ENCODE assay signal across 20 cellular contexts in the genomic region with DNA sequence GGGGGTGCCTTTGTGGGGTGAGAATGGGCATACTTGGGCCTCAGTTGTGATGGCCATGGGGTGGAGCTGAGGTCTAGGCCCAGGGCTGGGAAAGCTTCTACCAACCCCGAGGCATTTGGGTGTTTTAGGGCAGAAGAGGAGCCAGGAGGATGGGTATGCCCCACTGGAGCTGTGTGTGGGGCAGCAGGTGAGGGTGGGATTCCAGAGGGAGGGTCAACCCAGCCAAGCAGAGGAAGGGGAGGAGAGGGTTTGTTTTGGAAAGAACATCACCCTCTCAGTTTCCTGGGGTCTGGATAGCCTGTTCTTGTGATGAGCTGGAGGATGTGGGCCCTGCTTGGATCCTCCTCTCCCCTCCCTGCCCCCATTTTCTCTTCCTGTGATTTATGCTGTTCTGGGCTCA. TPM values are rescaled to one million over a fixed set of nuclear protein-coding genes. Genes with fewer than 3 reads are reported as not detected.
DNase-seq lines count a peak whose midpoint lies in the region; ATAC-seq, FAIRE-seq and TF ChIP-seq lines count a peak whose summit lies in the region.
"Had no signal": no experiment of that assay in that cellular context is flagged by ENCODE, and none has a peak within 500 bp of the region (broad histone marks: within the 10 kb centered on the region; RNA-seq: fewer than 3 reads in every experiment).

No MANE protein-coding gene starts in this region.

- intact Hi-C loops in GM12878 (cut with micrococcal nuclease; ENCODE audit: unreplicated experiment) = loop anchor here (2.0 kb wide), 1 partner anchor 47 kb away; no protein-coding TSS in a partner anchor

- RAD21 ChIA-PET in GM12878 (lab: Charles Lee; ENCODE audit: unreplicated experiment) = no interaction called here

- peaks cover 79% of the 10 kb centered on the region for H3K4me1 Mint-ChIP-seq in activated naive CD4-positive, alpha-beta T cell treated with anti-CD3 and anti-CD28 coated beads, Interleukin-2, amount 10 ng/mL, durations not matched to agents 7 days and 5 days

- H3K27ac ChIP-seq in GM12878 (ENCODE audit: control insufficient read depth, insufficient read depth) = peak overlapping the region; percentile 18; the same call in 1 of the 2 replicates
- H3K27ac ChIP-seq: sigmoid colon had no signal

- WGBS in GM12878 (ENCODE audit: insufficient coverage, insufficient replicate concordance, low lambda C conversion rate, missing lambda C conversion rate) = 0% methylated on average over 1 of the region's 1 CpG

- SMC1A ChIA-PET in GM12878 (lab: Charles Lee; ENCODE audit: uncharacterized antibody, unreplicated experiment) = no interaction called here

- H3K9ac ChIP-seq in Loucy (ENCODE audit: low read depth, low read length, poor library complexity, severe bottlenecking) (peak overlapping the region; percentile 97), GM12878 (ENCODE audit: control insufficient read depth, insufficient read depth, low read length) (no peak overlapping the region)

- H3K9me3 ChIP-seq in Loucy (ENCODE audit: insufficient read depth, low read depth, low read length) = no peaks in the 10 kb centered on the region
- no peaks in the 10 kb centered on the region for H3K9me3 ChIP-seq in GM12878 (replicated peaks; ENCODE audit: control insufficient read depth, insufficient read depth, low read length)
- H3K9me3 ChIP-seq: sigmoid colon had no signal

- H3F3A ChIP-seq in Loucy (ENCODE audit: low read depth) = no peaks in the 10 kb centered on the region; the same call in 1 of the 2 replicates

- POLR2A ChIA-PET in GM12878 (lab: Charles Lee) = no interaction called here

- no peaks in the 10 kb centered on the region for H3K36me3 ChIP-seq in Loucy (ENCODE audit: insufficient read depth, low read length)
- H3K36me3 ChIP-seq in GM12878 (ENCODE audit: control insufficient read depth in 2 of 2, insufficient read depth in 2 of 2, low read length in 1 of 2) = no peaks in the 10 kb centered on the region
- H3K36me3 ChIP-seq: sigmoid colon had no signal

- DNase-seq in activated naive CD4-positive, alpha-beta T cell treated with anti-CD3 and anti-CD28 coated beads, Interleukin-2, amount 10 ng/mL, durations not matched to agents 7 days and 5 days = no peak
- DNase-seq in activated naive CD4-positive, alpha-beta T cell treated with Interleukin-2 at 50 U/mL for 16 hours = no peak
- DNase-seq in GM12878 (ENCODE audit: low read depth, low spot score) (no peak), NCI-H82 (lab: John Stamatoyannopoulos, UW) (no peak), NCI-H345 treated with DMSO at 0.1 percent for 48 hours (lab: John Stamatoyannopoulos, UW; ENCODE audit: unreplicated experiment) (no peak), T-helper 9 cell (no peak)
- DNase-seq: activated CD4-positive, CD25-positive, alpha-beta regulatory T cell treated with anti-CD3 and anti-CD28 coated beads, Interleukin-2, amount 50 U/mL, for 72 hours; DMS 273 treated with DMSO at 0.1 percent for 48 hours; foreskin melanocyte; NCI-H146; NCI-H526; sigmoid colon had no signal

- BruUV-seq in GM12878 (replicated peaks; lab: Mats Ljungman, UMichigan) = no TSS peak

- in situ Hi-C loops in GM12878 (cut with MboI) = no loop called here

- no peak for TF ChIP-seq POLR2A in GM12878 (IDR thresholded peaks at IDR 0.05; ENCODE audit: low read depth, low read length)

- TF ChIP-seq CTCF in Loucy (conservative IDR thresholded peaks at IDR 0.05; ENCODE audit: low read length) (no peak), GM12878 (IDR thresholded peaks at IDR 0.05 in 2 of 3, conservative IDR thresholded peaks at IDR 0.05 in 1 of 3; ENCODE audit: control insufficient read depth in 2 of 3, extremely low read depth in 1 of 3, insufficient read depth in 1 of 3, low read depth in 3 of 3, low read length in 3 of 3) (no peak)

- no peaks in the 10 kb centered on the region for H3K9me2 ChIP-seq in Loucy (replicated peaks; ENCODE audit: low read depth, low read length)

- H3K36me3 Mint-ChIP-seq in activated naive CD4-positive, alpha-beta T cell treated with anti-CD3 and anti-CD28 coated beads, Interleukin-2, amount 10 ng/mL, durations not matched to agents 7 days and 5 days = peaks cover 5% of the 10 kb centered on the region
- H3K36me3 Mint-ChIP-seq: activated naive CD4-positive, alpha-beta T cell treated with anti-CD3 and anti-CD28 coated beads, Interleukin-2, amount 50 U/mL, for 24 hours; IgD-negative memory B cell had no signal

- FAIRE-seq in GM12878 (lab: Jason Lieb, UNC) = no peak
- FAIRE-seq: G401.6, islet of Langerhans had no signal

- peak overlapping the region; percentile 95 for H3K4me2 ChIP-seq in Loucy (ENCODE audit: low read depth, low read length, poor library complexity, severe bottlenecking)
- H3K4me2 ChIP-seq in GM12878 (ENCODE audit: control insufficient read depth, insufficient read depth) = no peak overlapping the region

- no peak overlapping the region for H2AFZ ChIP-seq in Loucy (ENCODE audit: low read length)
- H2AFZ ChIP-seq in GM12878 (ENCODE audit: control insufficient read depth, low read depth, low read length) = no peak overlapping the region; the same call in 1 of the 2 replicates

- H3K9me3 Mint-ChIP-seq in activated naive CD4-positive, alpha-beta T cell treated with anti-CD3 and anti-CD28 coated beads, Interleukin-2, amount 10 ng/mL, durations not matched to agents 7 days and 5 days = no peaks in the 10 kb centered on the region
- H3K9me3 Mint-ChIP-seq: activated naive CD4-positive, alpha-beta T cell treated with anti-CD3 and anti-CD28 coated beads, Interleukin-2, amount 50 U/mL, for 24 hours; IgD-negative memory B cell had no signal

- H3K27ac Mint-ChIP-seq in activated naive CD4-positive, alpha-beta T cell treated with anti-CD3 and anti-CD28 coated beads, Interleukin-2, amount 10 ng/mL, durations not matched to agents 7 days and 5 days = peak overlapping the region; percentile 91
- H3K27ac Mint-ChIP-seq: activated naive CD4-positive, alpha-beta T cell treated with anti-CD3 and anti-CD28 coated beads, Interleukin-2, amount 50 U/mL, for 24 hours had no signal

- TF ChIP-seq RAD21 in GM12878 (IDR thresholded peaks at IDR 0.05; ENCODE audit: insufficient read depth, low read depth, low read length) = no peak

- TF ChIP-seq EP300 in GM12878 (IDR thresholded peaks at IDR 0.05; ENCODE audit: borderline replicate concordance in 1 of 2, control insufficient read depth in 1 of 2, low read depth in 2 of 2, low read length in 2 of 2) = no peak

- no peak for ATAC-seq in GM12878
- ATAC-seq: HCT116, SK-N-SH treated with all-trans-retinoic acid at 6 μM for 48 hours had no signal

- H3K79me2 ChIP-seq in Loucy (ENCODE audit: insufficient read depth, low read length) (peaks cover 40% of the 10 kb centered on the region), GM12878 (ENCODE audit: control insufficient read depth, insufficient read depth, low read length) (no peaks in the 10 kb centered on the region)

- H3K27me3 Mint-ChIP-seq in activated naive CD4-positive, alpha-beta T cell treated with anti-CD3 and anti-CD28 coated beads, Interleukin-2, amount 10 ng/mL, durations not matched to agents 7 days and 5 days = no peaks in the 10 kb centered on the region
- H3K27me3 Mint-ChIP-seq: activated naive CD4-positive, alpha-beta T cell treated with anti-CD3 and anti-CD28 coated beads, Interleukin-2, amount 50 U/mL, for 24 hours; IgD-negative memory B cell had no signal

- H3K4me3 Mint-ChIP-seq in activated naive CD4-positive, alpha-beta T cell treated with anti-CD3 and anti-CD28 coated beads, Interleukin-2, amount 10 ng/mL, durations not matched to agents 7 days and 5 days = peak overlapping the region; percentile 77
- H3K4me3 Mint-ChIP-seq: activated naive CD4-positive, alpha-beta T cell treated with anti-CD3 and anti-CD28 coated beads, Interleukin-2, amount 50 U/mL, for 24 hours; IgD-negative memory B cell had no signal

- H4K20me1 ChIP-seq in Loucy (ENCODE audit: insufficient read depth, low read length, poor library complexity, severe bottlenecking) (no peaks in the 10 kb centered on the region), GM12878 (ENCODE audit: control insufficient read depth, insufficient read depth) (no peaks in the 10 kb centered on the region)

- CTCF ChIA-PET in activated naive CD4-positive, alpha-beta T cell treated with anti-CD3 and anti-CD28 coated beads, Interleukin-2, amount 10 ng/mL, durations not matched to agents 7 days and 5 days (lab: Charles Lee) = no interaction called here
- CTCF ChIA-PET in GM12878 (lab: Yijun Ruan, JAX) = no interaction called here

- H3K27me3 ChIP-seq in Loucy (ENCODE audit: insufficient read depth, low read length, poor library complexity, severe bottlenecking) (no peaks in the 10 kb centered on the region), GM12878 (replicated peaks in 1 of 2; ENCODE audit: control insufficient read depth in 2 of 2, insufficient read depth in 2 of 2, low read length in 1 of 2) (no peaks in the 10 kb centered on the region)
- H3K27me3 ChIP-seq: sigmoid colon had no signal

- H3K4me1 ChIP-seq in Loucy (ENCODE audit: insufficient read depth, low read length, poor library complexity, severe bottlenecking) (peaks cover 62% of the 10 kb centered on the region), GM12878 (ENCODE audit: control insufficient read depth, insufficient read depth, low read length) (no peaks in the 10 kb centered on the region; the same call in 1 of the 2 replicates)
- H3K4me1 ChIP-seq: sigmoid colon had no signal

- peak overlapping the region; percentile 80 for H3K4me3 ChIP-seq in Loucy (ENCODE audit: low read length, poor library complexity, severe bottlenecking)
- H3K4me3 ChIP-seq in GM12878 = no peak overlapping the region
- H3K4me3 ChIP-seq: sigmoid colon had no signal

TF ChIP-seq in GM12878, 131 proteins besides CTCF, POLR2A, EP300 and RAD21 (continues in another document):
- no peak for TF ChIP-seq CBX5 (IDR thresholded peaks at IDR 0.05; ENCODE audit: low read depth)
- TF ChIP-seq ZSCAN29 (IDR thresholded peaks at IDR 0.05) = no peak
- no peak for TF ChIP-seq POLR2AphosphoS2 (IDR thresholded peaks at IDR 0.05; ENCODE audit: low read depth, low read length)

RNA-seq across cellular contexts. Expression of a gene that starts 0.6 kb away (rescaled TPM):
- total RNA-seq in GM12878 (2013; cell fraction: nucleolus; rRNA removed) = 7.8 and 8.1 TPM in 2 replicates
- total RNA-seq in GM12878 (2014; rRNA removed) = 2.8 and 4.7 TPM in 2 replicates
- 2.0 and 2.5 TPM in 2 replicates for total RNA-seq in GM12878 (2014; rRNA removed; fragmentation: Illumina TruSeq; extraction: Trizol)
- total RNA-seq in GM12878 (2021) = 4.1 and 4.3 TPM in 2 replicates
- 1.2 TPM for polyA plus RNA-seq in GM12878 (2011; ENCODE audit: low read depth)
- 0.97 and 1.6 TPM in 2 replicates for polyA plus RNA-seq in GM12878 (2011; rRNA removed)
- polyA plus RNA-seq in GM12878 (2011; cell fraction: cytosol; rRNA removed) = 1.9 and 4.0 TPM in 2 replicates
- 4.8 and 5.2 TPM in 2 replicates for polyA plus RNA-seq in GM12878 (2011; cell fraction: nucleus; rRNA removed)
- polyA plus RNA-seq in GM12878 (2012) = 2.5 and 3.6 TPM in 2 replicates
- polyA plus RNA-seq in GM12878 (2014; fragmentation: Illumina TruSeq; extraction: Trizol) = 0.76 and 2.0 TPM in 2 replicates
- under 1 TPM; 0.47 to 0.79 TPM for polyA plus RNA-seq in GM12878 (2014; fragmentation: Nextera tagmentation; extraction: Ambion mirVana)
- 4.3 TPM in 2 replicates for polyA plus RNA-seq in GM12878 (2014; rRNA removed)
- 1 to 10 TPM; 4.7 to 5.9 TPM for polyA plus RNA-seq in GM12878 (2016; fragmentation: Nextera tagmentation; extraction: Ambion mirVana)
- polyA minus RNA-seq in GM12878 (2011; rRNA and poly(A)+ RNA removed) = 1.1 and 1.8 TPM in 2 replicates
- not detected in 2 replicates for polyA minus RNA-seq in GM12878 (2011; cell fraction: cytosol; rRNA and poly(A)+ RNA removed)
- 0.97 and 1.5 TPM in 2 replicates for polyA minus RNA-seq in GM12878 (2011; cell fraction: nucleus; rRNA and poly(A)+ RNA removed)
- polyA plus RNA-seq: neural cell had no signal
